In the genomic region with DNA sequence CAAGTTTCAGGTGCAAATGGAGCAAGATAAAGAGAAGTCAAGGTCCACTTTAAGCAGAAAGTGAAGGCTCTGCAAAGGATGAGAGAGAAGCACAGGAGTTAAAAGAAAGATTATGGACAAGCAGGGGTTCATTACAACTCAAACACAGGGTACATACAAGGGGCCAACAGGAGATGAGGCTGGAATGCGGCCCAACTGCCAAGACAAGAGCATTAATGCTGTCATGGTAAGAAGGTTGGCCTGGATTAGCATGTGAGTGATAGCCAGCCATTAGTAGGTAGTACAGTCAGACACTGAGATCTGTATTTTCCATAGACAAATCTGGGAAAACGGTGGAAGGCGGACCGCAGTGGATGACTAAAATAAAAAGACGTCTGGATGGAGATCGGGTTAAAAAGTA, we compare ENCODE assay signal across 1 cellular context.
TF ChIP-seq lines count a peak whose summit lies in the region.

No MANE protein-coding gene starts in this region.

TF ChIP-seq in GM23338, 12 proteins besides CTCF, POLR2A, EP300 and RAD21 (continued from another document):
- TF ChIP-seq, protein P1, sequence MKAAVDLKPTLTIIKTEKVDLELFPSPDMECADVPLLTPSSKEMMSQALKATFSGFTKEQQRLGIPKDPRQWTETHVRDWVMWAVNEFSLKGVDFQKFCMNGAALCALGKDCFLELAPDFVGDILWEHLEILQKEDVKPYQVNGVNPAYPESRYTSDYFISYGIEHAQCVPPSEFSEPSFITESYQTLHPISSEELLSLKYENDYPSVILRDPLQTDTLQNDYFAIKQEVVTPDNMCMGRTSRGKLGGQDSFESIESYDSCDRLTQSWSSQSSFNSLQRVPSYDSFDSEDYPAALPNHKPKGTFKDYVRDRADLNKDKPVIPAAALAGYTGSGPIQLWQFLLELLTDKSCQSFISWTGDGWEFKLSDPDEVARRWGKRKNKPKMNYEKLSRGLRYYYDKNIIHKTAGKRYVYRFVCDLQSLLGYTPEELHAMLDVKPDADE (IDR thresholded peaks at IDR 0.05): no peak
- TF ChIP-seq JUNB (IDR thresholded peaks at IDR 0.05; ENCODE audit: unreplicated experiment): no peak
TF ChIP-seq in GM23338: peak in this region for 0.
